Comparison of ENCODE assay signal across 22 cellular contexts in genomic region chr5:16573401-16573800, GRCh38. TPM values are rescaled to one million over a fixed set of nuclear protein-coding genes. Genes with fewer than 3 reads are reported as not detected.
DNase-seq lines count a peak whose midpoint lies in the region; ATAC-seq and TF ChIP-seq lines count a peak whose summit lies in the region.
"Had no signal": no experiment of that assay in that cellular context is flagged by ENCODE, and none has a peak within 500 bp of the region (broad histone marks: within the 10 kb centered on the region; RNA-seq: fewer than 3 reads in every experiment).

No MANE protein-coding gene starts in this region.

- DNase-seq in CD4-positive, alpha-beta T cell = no peak
- DNase-seq in NCI-H146 treated with DMSO at 0.1 percent for 48 hours (lab: John Stamatoyannopoulos, UW; ENCODE audit: unreplicated experiment) (peak; percentile 46), hepatocyte (ENCODE audit: low spot score) (no peak), gastrocnemius medialis (no peak), neuronal stem cell (ENCODE audit: low spot score) (no peak), RPMI8226 (no peak)
- DNase-seq in NK-92 treated with Interleukin-12 subunit alpha and Interleukin-12 subunit beta, amount 100 ng/mL, for 24 hours (lab: John Stamatoyannopoulos, UW) = no peak
- DNase-seq: activated CD4-positive, alpha-beta T cell treated with anti-CD3 and anti-CD28 coated beads, Interleukin-2, amount 50 U/mL, for 48 hours; activated CD8-positive, alpha-beta memory T cell treated with anti-CD3 and anti-CD28 coated beads, Interleukin-2, amount 50 U/mL, for 48 hours; cortex of kidney; foreskin fibroblast; H7; NCI-H1930; NCI-H526; stimulated activated naive CD4-positive, alpha-beta T cell treated with Interleukin-2 at 50 U/mL for 16 hours; T-helper 1 cell had no signal

- H3K36me3 ChIP-seq in hepatocyte (replicated peaks; ENCODE audit: insufficient read depth, low read depth) = no peaks in the 10 kb centered on the region
- H3K36me3 ChIP-seq in gastrocnemius medialis = no peaks in the 10 kb centered on the region
- no peaks in the 10 kb centered on the region for H3K36me3 ChIP-seq in neuronal stem cell (replicated peaks in 1 of 2; ENCODE audit: control insufficient read depth in 2 of 2, insufficient read depth in 2 of 2, low read length in 2 of 2)
- H3K36me3 ChIP-seq: neutrophil, SJSA1 had no signal

- WGBS in hepatocyte (ENCODE audit: low lambda C conversion rate, missing lambda C conversion rate) = 62% methylated on average over 2 of the region's 2 CpGs
- no CpG with 5 or more reads among the region's 2 CpGs for WGBS in neuronal stem cell (ENCODE audit: extremely low coverage in 2 of 2, insufficient read length in 2 of 2, insufficient replicate concordance in 1 of 2), 2 donors

- H3K4me2 ChIP-seq in hepatocyte = peak overlapping the region; percentile 50
- no peak overlapping the region for H3K4me2 ChIP-seq in neuronal stem cell (ENCODE audit: insufficient read depth, low read length, poor library complexity, severe bottlenecking)

- no peak overlapping the region for H4K91ac ChIP-seq in neuronal stem cell (ENCODE audit: low read depth, low read length, poor library complexity)

- no peak overlapping the region for H3K4ac ChIP-seq in neuronal stem cell (ENCODE audit: low read length)

- H2BK5ac ChIP-seq in neuronal stem cell (ENCODE audit: low read length) = no peak overlapping the region

- H2AK5ac ChIP-seq in neuronal stem cell (ENCODE audit: low read depth, low read length) = no peak overlapping the region

- no peak overlapping the region for H3K18ac ChIP-seq in neuronal stem cell (ENCODE audit: low read length)

- no peak overlapping the region for H3K23ac ChIP-seq in neuronal stem cell (ENCODE audit: low read depth, low read length, poor library complexity)

- intact Hi-C loops in CD4-positive, alpha-beta T cell (cut with DNase I, micrococcal nuclease) = no loop called here
- intact Hi-C loops in gastrocnemius medialis (cut with DNase I; ENCODE audit: low total_unique reads) = loop anchor here (10.0 kb wide), 1 partner anchor 611 kb away; no protein-coding TSS in a partner anchor

- CTCF ChIA-PET in CD4-positive, alpha-beta T cell (lab: Charles Lee) = no interaction called here

- H3K9me3 Mint-ChIP-seq in CD4-positive, alpha-beta T cell = no peaks in the 10 kb centered on the region

- no peaks in the 10 kb centered on the region for H4K20me1 ChIP-seq in hepatocyte (ENCODE audit: insufficient read depth, poor library complexity, severe bottlenecking)
- H4K20me1 ChIP-seq: BLaER1 treated with 17β-estradiol and CSF1 and Interleukin-3, amounts not matched to agents 10 nM and 100 nM had no signal

- H2AFZ ChIP-seq in hepatocyte (no peak overlapping the region), neuronal stem cell (ENCODE audit: low read length) (no peak overlapping the region)

- no peak for TF ChIP-seq POLR2A in gastrocnemius medialis (IDR thresholded peaks at IDR 0.05)

- no peak overlapping the region for H3K27ac ChIP-seq in CD4-positive, alpha-beta T cell (ENCODE audit: low read depth, low read length)
- peak overlapping the region; percentile 25 for H3K27ac ChIP-seq in hepatocyte
- H3K27ac ChIP-seq in gastrocnemius medialis = peak overlapping the region in 3 of 4 donors; percentile 74 to 83 (median 77)
- no peak overlapping the region for H3K27ac ChIP-seq in neuronal stem cell (replicated peaks; ENCODE audit: low read length)
- H3K27ac ChIP-seq: BLaER1 treated with 17β-estradiol and CSF1 and Interleukin-3, amounts not matched to agents 10 nM and 100 nM; neutrophil; SJSA1 had no signal

- TF ChIP-seq CTCF in CD4-positive, alpha-beta T cell (IDR thresholded peaks at IDR 0.05) = no peak
- no peak for TF ChIP-seq CTCF in hepatocyte (IDR thresholded peaks at IDR 0.05; ENCODE audit: poor library complexity)
- no peak for TF ChIP-seq CTCF in gastrocnemius medialis (IDR thresholded peaks at IDR 0.05 in 4 of 5, conservative IDR thresholded peaks at IDR 0.05 in 1 of 5)

- in situ Hi-C loops in gastrocnemius medialis (cut with MboI; ENCODE audit: low sequenced_read_pairs in 4 of 4) = no loop called here

- H3K9ac ChIP-seq in neuronal stem cell (ENCODE audit: low read depth, low read length, poor library complexity) = no peak overlapping the region
- H3K9ac ChIP-seq: BLaER1 treated with 17β-estradiol and CSF1 and Interleukin-3, amounts not matched to agents 10 nM and 100 nM had no signal

- H3K27me3 ChIP-seq in CD4-positive, alpha-beta T cell (ENCODE audit: control insufficient read depth, insufficient read depth, low read length) = no peaks in the 10 kb centered on the region
- no peaks in the 10 kb centered on the region for H3K27me3 ChIP-seq in hepatocyte
- no peaks in the 10 kb centered on the region for H3K27me3 ChIP-seq in gastrocnemius medialis
- peaks cover 0 to 6% (median 0%) of the 10 kb centered on the region in 3 experiments for H3K27me3 ChIP-seq in neuronal stem cell (ENCODE audit: control insufficient read depth in 3 of 3, insufficient read depth in 3 of 3, low read depth in 1 of 3, low read length in 3 of 3)
- H3K27me3 ChIP-seq: BLaER1 treated with 17β-estradiol and CSF1 and Interleukin-3, amounts not matched to agents 10 nM and 100 nM; neutrophil; SJSA1 had no signal

- H3K27ac Mint-ChIP-seq in CD4-positive, alpha-beta T cell = peak overlapping the region; percentile 34
- H3K27ac Mint-ChIP-seq: activated naive CD4-positive, alpha-beta T cell treated with anti-CD3 and anti-CD28 coated beads, Interleukin-2, amount 50 U/mL, for 72 hours; memory B cell had no signal

- H3K79me2 ChIP-seq in hepatocyte = no peaks in the 10 kb centered on the region

- no peaks in the 10 kb centered on the region for H3K27me3 Mint-ChIP-seq in CD4-positive, alpha-beta T cell

- no peaks in the 10 kb centered on the region for H3K79me1 ChIP-seq in neuronal stem cell (ENCODE audit: low read depth, low read length)

- H3K9me2 ChIP-seq in hepatocyte (replicated peaks; ENCODE audit: insufficient read depth) = no peaks in the 10 kb centered on the region

- no peak overlapping the region for H2BK120ac ChIP-seq in neuronal stem cell (ENCODE audit: low read depth, low read length)

- H3K4me1 ChIP-seq in hepatocyte (ENCODE audit: insufficient read depth) (peaks cover 6% of the 10 kb centered on the region), gastrocnemius medialis (peaks cover 15 to 29% of the 10 kb centered on the region in 2 donors), neuronal stem cell (ENCODE audit: control insufficient read depth in 2 of 2, insufficient read depth in 1 of 2, low read depth in 1 of 2, low read length in 2 of 2) (peaks cover 2 to 6% of the 10 kb centered on the region in 2 donors)

- no peak for ATAC-seq in CD4-positive, alpha-beta T cell (ENCODE audit: poor library complexity)
- no peak for ATAC-seq in gastrocnemius medialis
- ATAC-seq: activated CD4-positive, CD25-positive, alpha-beta regulatory T cell treated with anti-CD3 and anti-CD28 coated beads, Interleukin-2, amount 50 U/mL, for 24 hours; activated naive CD4-positive, alpha-beta T cell treated with anti-CD3 and anti-CD28 coated beads, Interleukin-2, amount 50 U/mL, for 72 hours had no signal

- no peaks in the 10 kb centered on the region for H3K9me3 ChIP-seq in CD4-positive, alpha-beta T cell (ENCODE audit: control insufficient read depth, low read length)
- H3K9me3 ChIP-seq in hepatocyte (ENCODE audit: low read depth) = no peaks in the 10 kb centered on the region
- H3K9me3 ChIP-seq in gastrocnemius medialis = no peaks in the 10 kb centered on the region
- no peaks in the 10 kb centered on the region for H3K9me3 ChIP-seq in neuronal stem cell (replicated peaks in 1 of 2; ENCODE audit: control insufficient read depth in 2 of 2, insufficient read depth in 1 of 2, low read depth in 1 of 2, low read length in 2 of 2)
- H3K9me3 ChIP-seq: neutrophil, SJSA1 had no signal

- H3K4me1 Mint-ChIP-seq in CD4-positive, alpha-beta T cell (ENCODE audit: low read depth) = peaks cover 41% of the 10 kb centered on the region

- H3K4me3 ChIP-seq in hepatocyte = no peak overlapping the region
- no peak overlapping the region for H3K4me3 ChIP-seq in gastrocnemius medialis
- H3K4me3 ChIP-seq in neuronal stem cell (ENCODE audit: low read length in 2 of 2) = no peak overlapping the region
- H3K4me3 ChIP-seq: BLaER1 treated with 17β-estradiol and CSF1 and Interleukin-3, amounts not matched to agents 10 nM and 100 nM; SJSA1 had no signal

- no peak overlapping the region for H2BK15ac ChIP-seq in neuronal stem cell (ENCODE audit: low read length)

- H2BK12ac ChIP-seq in neuronal stem cell (ENCODE audit: low read length) = no peak overlapping the region

- POLR2A ChIA-PET in CD4-positive, alpha-beta T cell (lab: Charles Lee) = no interaction called here

- no peak overlapping the region for H4K8ac ChIP-seq in neuronal stem cell (ENCODE audit: low read depth, low read length)

- H3K14ac ChIP-seq in neuronal stem cell (ENCODE audit: low read length) = no peak overlapping the region

- H3K36me3 Mint-ChIP-seq in CD4-positive, alpha-beta T cell (ENCODE audit: low read depth) = peaks cover 34% of the 10 kb centered on the region

- no peak overlapping the region for H3K4me3 Mint-ChIP-seq in CD4-positive, alpha-beta T cell
- H3K4me3 Mint-ChIP-seq: memory B cell had no signal

RNA-seq across cellular contexts. Expression of gene RETREG1, which starts 43.4 kb away (rescaled TPM):
- total RNA-seq in CD4-positive, alpha-beta T cell = 10 to 100 TPM; 68.9 to 69.7 TPM
- total RNA-seq in hepatocyte (23.8 and 24.6 TPM in 2 replicates), gastrocnemius medialis (100 to 1,000 TPM in 3 of 4 donors, 10 to 100 TPM in 1; 94.2 to 380 (median 305) TPM)
- 24.0 and 24.3 TPM in 2 replicates for polyA plus RNA-seq in hepatocyte
- polyA plus RNA-seq in neuronal stem cell (2013, experiment 1 of 2) = 1.6 TPM
- 1.9 TPM for polyA plus RNA-seq in neuronal stem cell (2013, experiment 2 of 2)

Comparison
In these comparisons a context has a peak if more than half of its experiments do, and no peak if none do; other contexts are left out.
1. H3K27ac ChIP-seq: peak in hepatocyte (single experiment) and gastrocnemius medialis (3 of 4); none in CD4-positive, alpha-beta T cell (single experiment) and neuronal stem cell (single experiment).